ENCODE assay signal across 28 cellular contexts in genomic region chrX:120236676-120237460, GRCh38.
"Had no signal": no experiment of that assay in that cellular context is flagged by ENCODE, and none has a peak within 500 bp of the region (broad histone marks: within the 10 kb centered on the region; RNA-seq: fewer than 3 reads in every experiment).

No MANE protein-coding gene starts in this region.

- H3K27ac ChIP-seq: brain microvascular endothelial cell, coronary artery, dorsolateral prefrontal cortex, VCaP had no signal

- H3K36me3 ChIP-seq: brain microvascular endothelial cell had no signal

- H3K4me3 Mint-ChIP-seq: activated B cell treated with CpG ODN at 0.5 μM for 24 hours; activated CD4-positive, alpha-beta memory T cell treated with anti-CD3 and anti-CD28 coated beads for 36 hours; activated CD8-positive, alpha-beta memory T cell treated with anti-CD3 and anti-CD28 coated beads, Interleukin-2, amount 10 ng/mL, durations not matched to agents 7 days and 5 days; activated CD8-positive, alpha-beta T cell treated with anti-CD3 and anti-CD28 coated beads, Interleukin-2, amount 10 ng/mL, durations not matched to agents 7 days and 5 days; activated naive CD4-positive, alpha-beta T cell treated with anti-CD3 and anti-CD28 coated beads for 36 hours; activated naive CD4-positive, alpha-beta T cell treated with anti-CD3 and anti-CD28 coated beads, Interleukin-2, amount 50 U/mL, for 24 hours; activated naive CD8-positive, alpha-beta T cell treated with anti-CD3 and anti-CD28 coated beads, Interleukin-2, amount 10 ng/mL, durations not matched to agents 7 days and 5 days; activated T-helper 1 cell treated with anti-CD3 and anti-CD28 coated beads, Interleukin-12 subunit alpha, Interleukin-12 subunit beta, Interleukin-2, Interleukin-4 antibody, amounts not matched to agents 30 ng/mL and 10 ng/mL and 1 ng/mL, durations not matched to agents 14 hours and 24 hours and 36 hours; central memory CD8-positive, alpha-beta T cell; dendritic cell treated with granulocyte-macrophage colony-stimulating factor and Interleukin-4, amounts not matched to agents 40 ng/mL and 50 ng/mL, for 4 days; endodermal cell had no signal

- H3K4me3 ChIP-seq: coronary artery, dorsolateral prefrontal cortex had no signal

- ATAC-seq: activated CD4-positive, CD25-positive, alpha-beta regulatory T cell treated with anti-CD3 and anti-CD28 coated beads, Interleukin-2, amount 50 U/mL, for 24 hours; activated CD8-positive, alpha-beta memory T cell treated with anti-CD3 and anti-CD28 coated beads, Interleukin-2, amount 10 ng/mL, durations not matched to agents 7 days and 5 days; activated CD8-positive, alpha-beta T cell treated with anti-CD3 and anti-CD28 coated beads, Interleukin-2, amount 10 ng/mL, durations not matched to agents 7 days and 5 days; esophagus mucosa had no signal

- H3K27me3 Mint-ChIP-seq: activated B cell treated with CpG ODN at 0.5 μM for 24 hours; activated CD4-positive, alpha-beta memory T cell treated with anti-CD3 and anti-CD28 coated beads for 36 hours; activated CD8-positive, alpha-beta memory T cell treated with anti-CD3 and anti-CD28 coated beads, Interleukin-2, amount 10 ng/mL, durations not matched to agents 7 days and 5 days; activated naive CD4-positive, alpha-beta T cell treated with anti-CD3 and anti-CD28 coated beads, Interleukin-2, amount 50 U/mL, for 24 hours; activated naive CD8-positive, alpha-beta T cell treated with anti-CD3 and anti-CD28 coated beads, Interleukin-2, amount 10 ng/mL, durations not matched to agents 7 days and 5 days; central memory CD8-positive, alpha-beta T cell; dendritic cell treated with granulocyte-macrophage colony-stimulating factor and Interleukin-4, amounts not matched to agents 40 ng/mL and 50 ng/mL, for 4 days had no signal

- H3K4me1 Mint-ChIP-seq: activated B cell treated with CpG ODN at 0.5 μM for 24 hours; activated naive CD8-positive, alpha-beta T cell treated with anti-CD3 and anti-CD28 coated beads, Interleukin-2, amount 10 ng/mL, durations not matched to agents 7 days and 5 days had no signal

- H3K27me3 ChIP-seq: brain microvascular endothelial cell had no signal

- H3K27ac Mint-ChIP-seq: activated B cell treated with CpG ODN at 0.5 μM for 24 hours; activated CD4-positive, alpha-beta memory T cell treated with anti-CD3 and anti-CD28 coated beads for 36 hours; activated CD8-positive, alpha-beta memory T cell treated with anti-CD3 and anti-CD28 coated beads, Interleukin-2, amount 10 ng/mL, durations not matched to agents 7 days and 5 days; activated CD8-positive, alpha-beta T cell treated with anti-CD3 and anti-CD28 coated beads, Interleukin-2, amount 10 ng/mL, durations not matched to agents 7 days and 5 days; activated naive CD4-positive, alpha-beta T cell treated with anti-CD3 and anti-CD28 coated beads for 36 hours; activated naive CD4-positive, alpha-beta T cell treated with anti-CD3 and anti-CD28 coated beads, Interleukin-2, amount 50 U/mL, for 24 hours; activated naive CD8-positive, alpha-beta T cell treated with anti-CD3 and anti-CD28 coated beads, Interleukin-2, amount 10 ng/mL, durations not matched to agents 7 days and 5 days; activated T-helper 1 cell treated with anti-CD3 and anti-CD28 coated beads, Interleukin-12 subunit alpha, Interleukin-12 subunit beta, Interleukin-2, Interleukin-4 antibody, amounts not matched to agents 30 ng/mL and 10 ng/mL and 1 ng/mL, durations not matched to agents 14 hours and 24 hours and 36 hours; activated T-helper 2 cell treated with anti-CD3 and anti-CD28 coated beads, Interferon-gamma antibody, Interleukin-2, Interleukin-4, amounts not matched to agents 10 μg/mL and 5 μg/mL and 100 μg/mL, durations not matched to agents 14 hours and 24 hours and 36 hours; dendritic cell treated with granulocyte-macrophage colony-stimulating factor and Interleukin-4, amounts not matched to agents 40 ng/mL and 50 ng/mL, for 4 days; endodermal cell had no signal

- H3K9me3 Mint-ChIP-seq: activated B cell treated with CpG ODN at 0.5 μM for 24 hours; activated CD4-positive, alpha-beta memory T cell treated with anti-CD3 and anti-CD28 coated beads for 36 hours; activated naive CD4-positive, alpha-beta T cell treated with anti-CD3 and anti-CD28 coated beads for 36 hours; activated naive CD4-positive, alpha-beta T cell treated with anti-CD3 and anti-CD28 coated beads, Interleukin-2, amount 50 U/mL, for 24 hours; activated T-helper 1 cell treated with anti-CD3 and anti-CD28 coated beads, Interleukin-12 subunit alpha, Interleukin-12 subunit beta, Interleukin-2, Interleukin-4 antibody, amounts not matched to agents 30 ng/mL and 10 ng/mL and 1 ng/mL, durations not matched to agents 14 hours and 24 hours and 36 hours; central memory CD8-positive, alpha-beta T cell; dendritic cell treated with granulocyte-macrophage colony-stimulating factor and Interleukin-4, amounts not matched to agents 40 ng/mL and 50 ng/mL, for 4 days had no signal

- DNase-seq: activated B cell treated with CpG ODN at 0.5 μM for 24 hours; activated CD4-positive, alpha-beta memory T cell treated with anti-CD3 and anti-CD28 coated beads for 36 hours; activated CD4-positive, alpha-beta T cell treated with anti-CD3 and anti-CD28 coated beads for 48 hours; activated CD8-positive, alpha-beta memory T cell treated with anti-CD3 and anti-CD28 coated beads, Interleukin-2, amount 10 ng/mL, durations not matched to agents 7 days and 5 days; activated CD8-positive, alpha-beta memory T cell treated with anti-CD3 and anti-CD28 coated beads, Interleukin-2, amount 50 U/mL, for 4 hours; activated CD8-positive, alpha-beta T cell treated with anti-CD3 and anti-CD28 coated beads, Interleukin-2, amount 10 ng/mL, durations not matched to agents 7 days and 5 days; activated effector memory CD4-positive, alpha-beta T cell treated with anti-CD3 and anti-CD28 coated beads, Interleukin-2, amount 50 U/mL, for 16 hours; activated naive CD4-positive, alpha-beta T cell treated with anti-CD3 and anti-CD28 coated beads for 36 hours; activated naive CD8-positive, alpha-beta T cell treated with anti-CD3 and anti-CD28 coated beads, Interleukin-2, amount 10 ng/mL, durations not matched to agents 7 days and 5 days; activated T-cell treated with anti-CD3 and anti-CD28 coated beads, Interleukin-2, amount 50 U/mL, for 1 hour; activated T-cell treated with anti-CD3 and anti-CD28 coated beads, Interleukin-2, amount 50 U/mL, for 48 hours; brain microvascular endothelial cell; dorsolateral prefrontal cortex; effector memory CD4-positive, alpha-beta T cell; endodermal cell; foreskin fibroblast; head of caudate nucleus; hypothalamus; T-helper 2 cell had no signal
